ENCODE assay signal across 8 cellular contexts in the genomic region with DNA sequence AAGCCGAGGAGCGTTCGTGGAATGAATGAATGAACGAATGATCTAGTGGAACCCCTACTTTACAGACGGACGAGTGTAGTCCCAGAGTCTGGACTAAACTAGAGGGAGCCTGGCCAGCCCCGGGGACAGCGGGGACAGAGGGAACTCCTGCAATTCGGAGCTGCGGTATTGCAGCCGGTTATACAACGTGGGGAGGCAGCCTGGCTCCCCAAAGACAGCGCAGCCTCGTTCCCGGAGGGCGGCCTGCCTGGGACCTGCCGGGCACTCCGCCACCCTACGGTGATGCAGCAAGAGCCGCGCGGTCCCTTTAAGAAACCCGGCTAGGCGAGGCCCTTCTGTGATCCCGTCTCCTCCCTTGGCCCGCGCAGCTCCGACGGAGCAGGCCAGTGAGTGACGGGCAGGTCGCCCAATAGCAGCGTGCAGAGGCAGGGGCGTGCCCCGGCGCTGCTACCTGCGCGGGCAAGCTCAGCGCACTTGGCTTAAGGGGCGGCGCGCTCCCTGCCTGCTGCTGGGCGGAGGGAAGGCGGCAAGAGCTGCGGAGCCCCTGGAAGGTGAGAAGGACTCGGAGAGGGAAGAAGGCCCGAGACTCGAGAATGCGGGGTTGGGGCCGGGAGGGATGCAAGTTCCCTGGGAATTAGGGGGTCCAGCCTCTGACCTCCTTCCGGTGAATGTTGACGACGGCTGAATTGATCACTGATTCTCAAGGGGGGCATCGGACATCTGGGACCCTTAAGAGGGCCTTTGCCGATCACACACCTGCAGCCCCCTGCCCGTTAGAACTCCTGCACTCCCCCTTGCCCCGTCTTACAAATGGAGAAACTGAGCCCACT. TPM values are rescaled to one million over a fixed set of nuclear protein-coding genes. Genes with fewer than 3 reads are reported as not detected.
DNase-seq lines count a peak whose midpoint lies in the region; ATAC-seq and TF ChIP-seq lines count a peak whose summit lies in the region.

A gene with protein sequence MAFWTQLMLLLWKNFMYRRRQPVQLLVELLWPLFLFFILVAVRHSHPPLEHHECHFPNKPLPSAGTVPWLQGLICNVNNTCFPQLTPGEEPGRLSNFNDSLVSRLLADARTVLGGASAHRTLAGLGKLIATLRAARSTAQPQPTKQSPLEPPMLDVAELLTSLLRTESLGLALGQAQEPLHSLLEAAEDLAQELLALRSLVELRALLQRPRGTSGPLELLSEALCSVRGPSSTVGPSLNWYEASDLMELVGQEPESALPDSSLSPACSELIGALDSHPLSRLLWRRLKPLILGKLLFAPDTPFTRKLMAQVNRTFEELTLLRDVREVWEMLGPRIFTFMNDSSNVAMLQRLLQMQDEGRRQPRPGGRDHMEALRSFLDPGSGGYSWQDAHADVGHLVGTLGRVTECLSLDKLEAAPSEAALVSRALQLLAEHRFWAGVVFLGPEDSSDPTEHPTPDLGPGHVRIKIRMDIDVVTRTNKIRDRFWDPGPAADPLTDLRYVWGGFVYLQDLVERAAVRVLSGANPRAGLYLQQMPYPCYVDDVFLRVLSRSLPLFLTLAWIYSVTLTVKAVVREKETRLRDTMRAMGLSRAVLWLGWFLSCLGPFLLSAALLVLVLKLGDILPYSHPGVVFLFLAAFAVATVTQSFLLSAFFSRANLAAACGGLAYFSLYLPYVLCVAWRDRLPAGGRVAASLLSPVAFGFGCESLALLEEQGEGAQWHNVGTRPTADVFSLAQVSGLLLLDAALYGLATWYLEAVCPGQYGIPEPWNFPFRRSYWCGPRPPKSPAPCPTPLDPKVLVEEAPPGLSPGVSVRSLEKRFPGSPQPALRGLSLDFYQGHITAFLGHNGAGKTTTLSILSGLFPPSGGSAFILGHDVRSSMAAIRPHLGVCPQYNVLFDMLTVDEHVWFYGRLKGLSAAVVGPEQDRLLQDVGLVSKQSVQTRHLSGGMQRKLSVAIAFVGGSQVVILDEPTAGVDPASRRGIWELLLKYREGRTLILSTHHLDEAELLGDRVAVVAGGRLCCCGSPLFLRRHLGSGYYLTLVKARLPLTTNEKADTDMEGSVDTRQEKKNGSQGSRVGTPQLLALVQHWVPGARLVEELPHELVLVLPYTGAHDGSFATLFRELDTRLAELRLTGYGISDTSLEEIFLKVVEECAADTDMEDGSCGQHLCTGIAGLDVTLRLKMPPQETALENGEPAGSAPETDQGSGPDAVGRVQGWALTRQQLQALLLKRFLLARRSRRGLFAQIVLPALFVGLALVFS (N-terminal part only) (plus strand): TSS at position 462 of the 830 bp plus-strand sequence. CDS start 1,255 bp downstream, outside the sequence.

- H3K27ac ChIP-seq in VCaP: peak within 1 kb of the TSS; percentile 72
- peak within 1 kb of the TSS in 1 of 2 donors; percentile 59 for H3K27ac ChIP-seq in breast epithelium
- H3K27ac ChIP-seq in iPS-20b (ENCODE audit: low read length): no peak within 1 kb of the TSS
- H3K27ac ChIP-seq in skin epidermis: peak within 1 kb of the TSS in 20 of 21 experiments; percentile 19 to 87 (median 66)

- DNase-seq in ACHN: peak; percentile 96
- peak; percentile 98 for DNase-seq in NCI-H2227 (lab: John Stamatoyannopoulos, UW; ENCODE audit: unreplicated experiment)
- peak; percentile 98 to 99 for DNase-seq in breast epithelium (ENCODE audit: low spot score in 2 of 2)

- H3K27me3 ChIP-seq in breast epithelium (no peaks in the 10 kb centered on the region), iPS-20b (ENCODE audit: insufficient read depth, low read length) (no peaks in the 10 kb centered on the region)

- H3K9ac ChIP-seq in iPS-20b (ENCODE audit: low read depth, low read length): peak within 1 kb of the TSS; percentile 80; the same call in 1 of the 2 replicates

- in situ Hi-C loops in ACHN (cut with HindIII; ENCODE audit: low pct_ligation_motif_present, low pct_unique_long_range_greater_than_20kb, low sequenced_read_pairs): no loop called here

- ATAC-seq in GM18907 (IDR thresholded peaks at IDR 0.05; ENCODE audit: unreplicated experiment): peak; percentile 70
- peak; percentile 62 for ATAC-seq in HG03139 (IDR thresholded peaks at IDR 0.05; ENCODE audit: unreplicated experiment)

- intact Hi-C loops in breast epithelium (cut with DNase I; ENCODE audit: low total_unique reads): no loop called here

- no peaks in the 10 kb centered on the region for H3K36me3 ChIP-seq in breast epithelium
- H3K36me3 ChIP-seq in iPS-20b (ENCODE audit: insufficient read depth, low read depth, low read length): peaks cover 39% of the 10 kb centered on the region

- H3K9me3 ChIP-seq in breast epithelium (no peaks in the 10 kb centered on the region), iPS-20b (ENCODE audit: insufficient read depth, low read depth, low read length) (no peaks in the 10 kb centered on the region)

- H3K4me3 ChIP-seq in breast epithelium (peak within 1 kb of the TSS; percentile 44 to 63 (median 62)), iPS-20b (ENCODE audit: low read length) (peak within 1 kb of the TSS; percentile 90), skin epidermis (peak within 1 kb of the TSS; percentile 35 to 60 (median 47))

- no peak for TF ChIP-seq POLR2A in breast epithelium (IDR thresholded peaks at IDR 0.05)

- H3K4me1 ChIP-seq in breast epithelium (peaks cover 0 to 13% of the 10 kb centered on the region in 2 donors), iPS-20b (ENCODE audit: insufficient read depth, low read length) (no peaks in the 10 kb centered on the region; the same call in 1 of the 2 replicates)

- no peak for TF ChIP-seq CTCF in VCaP (conservative IDR thresholded peaks at IDR 0.05)
- no peak for TF ChIP-seq CTCF in breast epithelium (IDR thresholded peaks at IDR 0.05)

RNA-seq across cellular contexts. Expression of the gene that starts here (rescaled TPM):
- total RNA-seq in breast epithelium: 10 to 100 TPM in 2 of 3 donors, 1 to 10 TPM in 1; 8.0 to 31.8 (median 26.5) TPM
